In genomic region chr12:56042430-56043203, GRCh38 we compare ENCODE assay signal across 7 cellular contexts. TPM values are rescaled to one million over a fixed set of nuclear protein-coding genes. Genes with fewer than 3 reads are reported as not detected.
DNase-seq lines count a peak whose midpoint lies in the region; ATAC-seq and FAIRE-seq lines count a peak whose summit lies in the region.

No MANE protein-coding gene starts in this region.

- H3K4me3 Mint-ChIP-seq in activated T-cell treated with anti-CD3 and anti-CD28 coated beads, Interleukin-2, amount 50 U/mL, for 72 hours = peak overlapping the region; percentile 95 to 96
- peak overlapping the region; percentile 96 for H3K4me3 Mint-ChIP-seq in stimulated activated effector memory CD8-positive, alpha-beta T cell treated with anti-CD3 and anti-CD28 coated beads, Interleukin-12 subunit alpha, Interleukin-12 subunit beta, amount 100 ng/mL, for 72 hours

- H3K4me1 ChIP-seq in HUES48 (ENCODE audit: control insufficient read depth, insufficient read depth, low read length) (peaks cover 23% of the 10 kb centered on the region), iPS DF 6.9 (ENCODE audit: control insufficient read depth, insufficient read depth, low read length) (no peaks in the 10 kb centered on the region; the same call in 1 of the 2 replicates)

- no peak for FAIRE-seq in urothelium cell line (lab: Jason Lieb, UNC)

- H3K27me3 ChIP-seq in HUES48 (ENCODE audit: control insufficient read depth, insufficient read depth, low read length) (no peaks in the 10 kb centered on the region), iPS DF 6.9 (ENCODE audit: control insufficient read depth, insufficient read depth, low read length) (no peaks in the 10 kb centered on the region)

- WGBS in iPS DF 6.9 (ENCODE audit: insufficient coverage, insufficient read length) = 100% methylated on average over 2 of the region's 29 CpGs

- H3K27ac Mint-ChIP-seq in activated T-cell treated with anti-CD3 and anti-CD28 coated beads, Interleukin-2, amount 50 U/mL, for 72 hours = peak overlapping the region; percentile 89
- H3K27ac Mint-ChIP-seq in stimulated activated effector memory CD8-positive, alpha-beta T cell treated with anti-CD3 and anti-CD28 coated beads, Interleukin-12 subunit alpha, Interleukin-12 subunit beta, amount 100 ng/mL, for 72 hours = peak overlapping the region; percentile 99

- no peak for DNase-seq in activated T-cell treated with anti-CD3 and anti-CD28 coated beads, Interleukin-2, amount 50 U/mL, for 72 hours
- DNase-seq in iPS DF 6.9 (ENCODE audit: low read depth, low spot score) = no peak
- DNase-seq in stimulated activated effector memory CD8-positive, alpha-beta T cell treated with anti-CD3 and anti-CD28 coated beads, Interleukin-12 subunit alpha, Interleukin-12 subunit beta, amount 100 ng/mL, for 72 hours (ENCODE audit: low spot score in 2 of 2) = no peak
- DNase-seq in urothelium cell line (ENCODE audit: low spot score) = no peak
- no peak for DNase-seq in C1 segment of cervical spinal cord (lab: John Stamatoyannopoulos, UW)
- no peak for DNase-seq in kidney glomerular epithelial cell (lab: John Stamatoyannopoulos, UW)

- H3K9me3 ChIP-seq in HUES48 (ENCODE audit: control insufficient read depth, insufficient read depth, low read length) (no peaks in the 10 kb centered on the region), iPS DF 6.9 (ENCODE audit: control insufficient read depth, insufficient read depth, low read length) (no peaks in the 10 kb centered on the region)

- H3K27me3 Mint-ChIP-seq in activated T-cell treated with anti-CD3 and anti-CD28 coated beads, Interleukin-2, amount 50 U/mL, for 72 hours (ENCODE audit: low read depth) = no peaks in the 10 kb centered on the region

- peak overlapping the region; percentile 90 for H3K27ac ChIP-seq in HUES48 (ENCODE audit: low read depth, low read length)
- no peak overlapping the region for H3K27ac ChIP-seq in iPS DF 6.9 (ENCODE audit: low read length)

- no peak for ATAC-seq in activated T-cell treated with anti-CD3 and anti-CD28 coated beads, Interleukin-2, amount 50 U/mL, for 72 hours (replicated peaks in 1 of 2)
- no peak for ATAC-seq in stimulated activated effector memory CD8-positive, alpha-beta T cell treated with anti-CD3 and anti-CD28 coated beads, Interleukin-12 subunit alpha, Interleukin-12 subunit beta, amount 100 ng/mL, for 72 hours

- peaks cover 38% of the 10 kb centered on the region for H3K36me3 ChIP-seq in HUES48 (ENCODE audit: control insufficient read depth, insufficient read depth, low read length)
- peaks cover 10% of the 10 kb centered on the region; the same call in 1 of the 2 replicates for H3K36me3 ChIP-seq in iPS DF 6.9 (ENCODE audit: control insufficient read depth, insufficient read depth, low read length)

- peaks cover 8 to 23% of the 10 kb centered on the region in 2 donors for H3K36me3 Mint-ChIP-seq in activated T-cell treated with anti-CD3 and anti-CD28 coated beads, Interleukin-2, amount 50 U/mL, for 72 hours (ENCODE audit: insufficient read depth in 2 of 2)
- H3K36me3 Mint-ChIP-seq in stimulated activated effector memory CD8-positive, alpha-beta T cell treated with anti-CD3 and anti-CD28 coated beads, Interleukin-12 subunit alpha, Interleukin-12 subunit beta, amount 100 ng/mL, for 72 hours = peaks cover 56% of the 10 kb centered on the region

- peaks cover 68% of the 10 kb centered on the region for H3K4me1 Mint-ChIP-seq in activated T-cell treated with anti-CD3 and anti-CD28 coated beads, Interleukin-2, amount 50 U/mL, for 72 hours (ENCODE audit: low read depth)
- H3K4me1 Mint-ChIP-seq in stimulated activated effector memory CD8-positive, alpha-beta T cell treated with anti-CD3 and anti-CD28 coated beads, Interleukin-12 subunit alpha, Interleukin-12 subunit beta, amount 100 ng/mL, for 72 hours = peaks cover 38% of the 10 kb centered on the region

- H3K9ac ChIP-seq in HUES48 (ENCODE audit: low read depth, low read length) = peak overlapping the region; percentile 94

- H3K9me3 Mint-ChIP-seq in activated T-cell treated with anti-CD3 and anti-CD28 coated beads, Interleukin-2, amount 50 U/mL, for 72 hours = no peaks in the 10 kb centered on the region
- no peaks in the 10 kb centered on the region for H3K9me3 Mint-ChIP-seq in stimulated activated effector memory CD8-positive, alpha-beta T cell treated with anti-CD3 and anti-CD28 coated beads, Interleukin-12 subunit alpha, Interleukin-12 subunit beta, amount 100 ng/mL, for 72 hours

- peak overlapping the region; percentile 80 for H3K4me3 ChIP-seq in HUES48 (ENCODE audit: low read depth, low read length)
- peak overlapping the region; percentile 90 for H3K4me3 ChIP-seq in iPS DF 6.9 (ENCODE audit: low read length)

RNA-seq across cellular contexts. Expression of gene RPS26, which starts 0.9 kb away (rescaled TPM):
- 10 to 100 TPM; 23.0 to 28.9 TPM for total RNA-seq in activated T-cell treated with anti-CD3 and anti-CD28 coated beads, Interleukin-2, amount 50 U/mL, for 72 hours

RNA-seq across cellular contexts. Expression of gene IKZF4, which starts 21.8 kb away (rescaled TPM):
- total RNA-seq in activated T-cell treated with anti-CD3 and anti-CD28 coated beads, Interleukin-2, amount 50 U/mL, for 72 hours = 10 to 100 TPM; 22.8 to 25.0 TPM

RNA-seq across cellular contexts. Expression of gene ERBB3, which starts 37.3 kb away (rescaled TPM):
- total RNA-seq in activated T-cell treated with anti-CD3 and anti-CD28 coated beads, Interleukin-2, amount 50 U/mL, for 72 hours = 1 to 10 TPM; 1.4 to 1.9 TPM

RNA-seq across cellular contexts. Expression of gene SUOX, which starts 45.5 kb away (rescaled TPM):
- total RNA-seq in activated T-cell treated with anti-CD3 and anti-CD28 coated beads, Interleukin-2, amount 50 U/mL, for 72 hours = 1 to 10 TPM; 7.8 to 9.9 TPM
